22 cellular contexts compared by ENCODE assay signal in the genomic region with DNA sequence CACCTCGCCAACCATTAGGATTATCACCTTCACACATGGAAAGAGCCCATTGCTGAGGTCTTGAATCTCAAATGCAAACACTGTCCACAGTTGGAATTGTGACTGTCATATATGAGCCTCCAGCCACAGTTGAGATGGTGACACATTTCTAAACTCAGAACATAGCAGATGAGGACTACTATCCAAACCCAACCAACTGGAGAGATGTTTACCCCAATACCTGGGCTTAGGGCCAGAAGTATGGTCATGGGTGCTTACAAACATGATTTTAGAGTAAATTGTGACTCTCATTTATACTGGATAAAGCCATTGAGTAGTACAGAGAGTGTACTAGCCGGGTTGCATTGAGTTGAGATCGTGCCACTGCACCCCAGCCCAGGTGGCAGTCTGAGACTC. TPM values are rescaled to one million over a fixed set of nuclear protein-coding genes. Genes with fewer than 3 reads are reported as not detected.
DNase-seq lines count a peak whose midpoint lies in the region; ATAC-seq and TF ChIP-seq lines count a peak whose summit lies in the region.
"Had no signal": no experiment of that assay in that cellular context is flagged by ENCODE, and none has a peak within 500 bp of the region (broad histone marks: within the 10 kb centered on the region; RNA-seq: fewer than 3 reads in every experiment).

No MANE protein-coding gene starts in this region.

- H3K4me3 ChIP-seq in esophagus squamous epithelium = no peak overlapping the region
- H3K4me3 ChIP-seq: BLaER1 treated with 17β-estradiol and CSF1 and Interleukin-3, amounts not matched to agents 10 nM and 100 nM; SJSA1 had no signal

- POLR2A ChIA-PET in activated CD4-positive, alpha-beta T cell treated with anti-CD3 and anti-CD28 coated beads for 36 hours (lab: Charles Lee) = no interaction called here

- TF ChIP-seq CTCF in esophagus squamous epithelium (IDR thresholded peaks at IDR 0.05) (no peak), type B pancreatic cell (conservative IDR thresholded peaks at IDR 0.05) (no peak)

- DNase-seq in activated CD4-positive, alpha-beta T cell treated with anti-CD3 and anti-CD28 coated beads for 36 hours = no peak
- no peak for DNase-seq in activated CD4-positive, alpha-beta T cell treated with anti-CD3 and anti-CD28 coated beads, Interleukin-2, amount 10 ng/mL, durations not matched to agents 24 days and 14 days
- DNase-seq in stimulated activated naive CD8-positive, alpha-beta T cell treated with anti-CD3 and anti-CD28 coated beads, Interleukin-15, amount 100 ng/mL, for 72 hours = no peak
- DNase-seq in stimulated activated naive CD8-positive, alpha-beta T cell treated with anti-CD3 and anti-CD28 coated beads, Interleukin-15, Interleukin-2, amounts not matched to agents 100 U/mL and 50 U/mL, for 24 hours = no peak
- DNase-seq in esophagus squamous epithelium (lab: John Stamatoyannopoulos, UW) (no peak), type B pancreatic cell (ENCODE audit: extremely low spot score, unreplicated experiment) (no peak), NCI-H69 (lab: John Stamatoyannopoulos, UW) (no peak)
- DNase-seq: 8988T; Caco-2; CD4-positive, alpha-beta memory T cell; DMS 273 treated with DMSO at 0.1 percent for 48 hours; IMR-90; NCI-H1105; NCI-H146; NCI-H2081; NCI-H2171; NCI-H446; NCI-H526 treated with DMSO at 0.1 percent for 48 hours had no signal

- H3K4me1 Mint-ChIP-seq in activated CD4-positive, alpha-beta T cell treated with anti-CD3 and anti-CD28 coated beads for 36 hours = peaks cover 47% of the 10 kb centered on the region
- no peaks in the 10 kb centered on the region for H3K4me1 Mint-ChIP-seq in activated CD4-positive, alpha-beta T cell treated with anti-CD3 and anti-CD28 coated beads, Interleukin-2, amount 10 ng/mL, durations not matched to agents 24 days and 14 days
- H3K4me1 Mint-ChIP-seq in stimulated activated naive CD8-positive, alpha-beta T cell treated with anti-CD3 and anti-CD28 coated beads, Interleukin-15, amount 100 ng/mL, for 72 hours = peaks cover 37% of the 10 kb centered on the region
- H3K4me1 Mint-ChIP-seq in type B pancreatic cell (ENCODE audit: unreplicated experiment) = no peaks in the 10 kb centered on the region

- no peaks in the 10 kb centered on the region for H3K27me3 Mint-ChIP-seq in activated CD4-positive, alpha-beta T cell treated with anti-CD3 and anti-CD28 coated beads for 36 hours
- H3K27me3 Mint-ChIP-seq in activated CD4-positive, alpha-beta T cell treated with anti-CD3 and anti-CD28 coated beads, Interleukin-2, amount 10 ng/mL, durations not matched to agents 24 days and 14 days = no peaks in the 10 kb centered on the region
- no peaks in the 10 kb centered on the region for H3K27me3 Mint-ChIP-seq in stimulated activated naive CD8-positive, alpha-beta T cell treated with anti-CD3 and anti-CD28 coated beads, Interleukin-15, amount 100 ng/mL, for 72 hours
- H3K27me3 Mint-ChIP-seq in type B pancreatic cell = no peaks in the 10 kb centered on the region
- H3K27me3 Mint-ChIP-seq: CD4-positive, alpha-beta memory T cell had no signal

- peaks cover 0 to 17% (median 0%) of the 10 kb centered on the region in 3 donors for H3K36me3 ChIP-seq in esophagus squamous epithelium
- H3K36me3 ChIP-seq: SJSA1 had no signal

- intact Hi-C loops in activated CD4-positive, alpha-beta T cell treated with anti-CD3 and anti-CD28 coated beads for 36 hours (cut with DNase I, micrococcal nuclease) = no loop called here
- intact Hi-C loops in activated CD4-positive, alpha-beta T cell treated with anti-CD3 and anti-CD28 coated beads, Interleukin-2, amount 10 ng/mL, durations not matched to agents 24 days and 14 days (cut with micrococcal nuclease) = no loop called here
- intact Hi-C loops in esophagus squamous epithelium (cut with DNase I) = no loop called here

- peak overlapping the region in 3 of 4 donors; percentile 57 to 82 (median 78) for H3K27ac ChIP-seq in esophagus squamous epithelium
- H3K27ac ChIP-seq: BLaER1 treated with 17β-estradiol and CSF1 and Interleukin-3, amounts not matched to agents 10 nM and 100 nM; KMS-11; SJSA1 had no signal

- H3K9me3 Mint-ChIP-seq in activated CD4-positive, alpha-beta T cell treated with anti-CD3 and anti-CD28 coated beads for 36 hours (ENCODE audit: low read depth) = peaks cover 2% of the 10 kb centered on the region
- peaks cover 32% of the 10 kb centered on the region for H3K9me3 Mint-ChIP-seq in activated CD4-positive, alpha-beta T cell treated with anti-CD3 and anti-CD28 coated beads, Interleukin-2, amount 10 ng/mL, durations not matched to agents 24 days and 14 days
- H3K9me3 Mint-ChIP-seq in stimulated activated naive CD8-positive, alpha-beta T cell treated with anti-CD3 and anti-CD28 coated beads, Interleukin-15, amount 100 ng/mL, for 72 hours = peaks cover 4 to 8% of the 10 kb centered on the region in 2 donors
- no peaks in the 10 kb centered on the region for H3K9me3 Mint-ChIP-seq in type B pancreatic cell

- H3K36me3 Mint-ChIP-seq in activated CD4-positive, alpha-beta T cell treated with anti-CD3 and anti-CD28 coated beads for 36 hours (ENCODE audit: low read depth) = peaks cover 51% of the 10 kb centered on the region
- H3K36me3 Mint-ChIP-seq in activated CD4-positive, alpha-beta T cell treated with anti-CD3 and anti-CD28 coated beads, Interleukin-2, amount 10 ng/mL, durations not matched to agents 24 days and 14 days (ENCODE audit: low read depth) = peaks cover 30% of the 10 kb centered on the region
- H3K36me3 Mint-ChIP-seq in type B pancreatic cell = peaks cover 70% of the 10 kb centered on the region

- no peaks in the 10 kb centered on the region for H3K9me3 ChIP-seq in esophagus squamous epithelium
- H3K9me3 ChIP-seq: Caco-2, SJSA1 had no signal

- H3K4me1 ChIP-seq in esophagus squamous epithelium = peaks cover 0 to 12% (median 0%) of the 10 kb centered on the region in 3 donors
- H3K4me1 ChIP-seq: BLaER1 treated with 17β-estradiol and CSF1 and Interleukin-3, amounts not matched to agents 10 nM and 100 nM; Caco-2; SJSA1 had no signal

- H3K27ac Mint-ChIP-seq in activated CD4-positive, alpha-beta T cell treated with anti-CD3 and anti-CD28 coated beads for 36 hours = peak overlapping the region; percentile 56
- H3K27ac Mint-ChIP-seq in activated CD4-positive, alpha-beta T cell treated with anti-CD3 and anti-CD28 coated beads, Interleukin-2, amount 10 ng/mL, durations not matched to agents 24 days and 14 days = no peak overlapping the region
- peak overlapping the region; percentile 25 to 48 for H3K27ac Mint-ChIP-seq in stimulated activated naive CD8-positive, alpha-beta T cell treated with anti-CD3 and anti-CD28 coated beads, Interleukin-15, amount 100 ng/mL, for 72 hours
- peak overlapping the region; percentile 37 for H3K27ac Mint-ChIP-seq in type B pancreatic cell

- no peak overlapping the region for H3K4me3 Mint-ChIP-seq in activated CD4-positive, alpha-beta T cell treated with anti-CD3 and anti-CD28 coated beads for 36 hours
- no peak overlapping the region for H3K4me3 Mint-ChIP-seq in activated CD4-positive, alpha-beta T cell treated with anti-CD3 and anti-CD28 coated beads, Interleukin-2, amount 10 ng/mL, durations not matched to agents 24 days and 14 days
- no peak overlapping the region for H3K4me3 Mint-ChIP-seq in stimulated activated naive CD8-positive, alpha-beta T cell treated with anti-CD3 and anti-CD28 coated beads, Interleukin-15, amount 100 ng/mL, for 72 hours
- H3K4me3 Mint-ChIP-seq in type B pancreatic cell = no peak overlapping the region
- H3K4me3 Mint-ChIP-seq: CD4-positive, alpha-beta memory T cell had no signal

- ATAC-seq in activated CD4-positive, alpha-beta T cell treated with anti-CD3 and anti-CD28 coated beads for 36 hours = no peak
- ATAC-seq in stimulated activated naive CD8-positive, alpha-beta T cell treated with anti-CD3 and anti-CD28 coated beads, Interleukin-15, amount 100 ng/mL, for 72 hours = no peak
- no peak for ATAC-seq in stimulated activated naive CD8-positive, alpha-beta T cell treated with anti-CD3 and anti-CD28 coated beads, Interleukin-15, Interleukin-2, amounts not matched to agents 100 U/mL and 50 U/mL, for 24 hours
- no peak for ATAC-seq in GM21717 (IDR thresholded peaks at IDR 0.05; ENCODE audit: unreplicated experiment)

- CTCF ChIA-PET in activated CD4-positive, alpha-beta T cell treated with anti-CD3 and anti-CD28 coated beads for 36 hours (lab: Charles Lee) = no interaction called here

- 90 to 96% methylated on average over 3 of the region's 3 CpGs for WGBS in esophagus squamous epithelium, 2 donors

- TF ChIP-seq POLR2A in esophagus squamous epithelium (IDR thresholded peaks at IDR 0.05) = no peak

- no peaks in the 10 kb centered on the region for H3K27me3 ChIP-seq in esophagus squamous epithelium
- H3K27me3 ChIP-seq: BLaER1 treated with 17β-estradiol and CSF1 and Interleukin-3, amounts not matched to agents 10 nM and 100 nM; SJSA1 had no signal

RNA-seq across cellular contexts. Expression of a gene that starts 14.0 kb away (rescaled TPM):
- total RNA-seq in activated CD4-positive, alpha-beta T cell treated with anti-CD3 and anti-CD28 coated beads for 36 hours = 1 to 10 TPM; 5.7 to 9.1 TPM
- 2.6 and 3.0 TPM in 2 replicates for total RNA-seq in activated CD4-positive, alpha-beta T cell treated with anti-CD3 and anti-CD28 coated beads, Interleukin-2, amount 10 ng/mL, durations not matched to agents 24 days and 14 days
- total RNA-seq in esophagus squamous epithelium (1 to 10 TPM; 2.3 to 6.2 (median 2.5) TPM), type B pancreatic cell (ENCODE audit: low replicate concordance) (8.4 and 8.5 TPM in 2 replicates)
